13 cellular contexts compared by ENCODE assay signal in genomic region chr3:112539825-112540517, GRCh38. TPM values are rescaled to one million over a fixed set of nuclear protein-coding genes. Genes with fewer than 3 reads are reported as not detected.
DNase-seq lines count a peak whose midpoint lies in the region; ATAC-seq and TF ChIP-seq lines count a peak whose summit lies in the region.
"Had no signal": no experiment of that assay in that cellular context is flagged by ENCODE, and none has a peak within 500 bp of the region (broad histone marks: within the 10 kb centered on the region; RNA-seq: fewer than 3 reads in every experiment).

No MANE protein-coding gene starts in this region.

- H3K27me3 ChIP-seq in GM06990 (replicated peaks; ENCODE audit: control insufficient read depth, insufficient read depth, low read length) = no peaks in the 10 kb centered on the region
- H3K27me3 ChIP-seq in adrenal gland = no peaks in the 10 kb centered on the region

- no peak overlapping the region for H3K27ac ChIP-seq in adrenal gland
- H3K27ac ChIP-seq: GM23248, thoracic aorta had no signal

- peaks cover 0 to 8% (median 0%) of the 10 kb centered on the region in 3 donors for H3K9me3 ChIP-seq in adrenal gland (replicated peaks in 1 of 3)
- H3K9me3 ChIP-seq: thoracic aorta had no signal

- 93 to 97% (median 97%) methylated on average over 1 of the region's 1 CpG for WGBS in adrenal gland, 4 donors

- no peak for TF ChIP-seq POLR2A in adrenal gland (IDR thresholded peaks at IDR 0.05)

- intact Hi-C loops in adrenal gland (cut with DNase I) = no loop called here

- H3K4me3 ChIP-seq in GM06990 (replicated peaks; ENCODE audit: low read depth, low read length) (no peak overlapping the region), adrenal gland (no peak overlapping the region)
- H3K4me3 ChIP-seq: GM23248, thoracic aorta had no signal

- no peak for TF ChIP-seq CTCF in GM06990 (IDR thresholded peaks at IDR 0.05; ENCODE audit: insufficient read depth, low read length, poor library complexity, severe bottlenecking)
- TF ChIP-seq CTCF in adrenal gland (IDR thresholded peaks at IDR 0.05) = no peak

- peaks cover 2% of the 10 kb centered on the region for H3K36me3 ChIP-seq in GM06990 (ENCODE audit: control insufficient read depth, insufficient read depth, low read length)
- peaks cover 0 to 46% of the 10 kb centered on the region in 2 donors for H3K36me3 ChIP-seq in adrenal gland (replicated peaks in 1 of 2)

- DNase-seq in GM06990 (ENCODE audit: extremely low read depth, insufficient read length) = peak; percentile 47
- DNase-seq in stimulated activated naive CD4-positive, alpha-beta T cell (lab: John Stamatoyannopoulos, UW) = no peak
- no peak for DNase-seq in adrenal gland
- DNase-seq in NCI-H1105 (lab: John Stamatoyannopoulos, UW) = no peak
- DNase-seq in NCI-H1436 treated with DMSO at 0.1 percent for 48 hours (lab: John Stamatoyannopoulos, UW) = no peak
- DNase-seq: caudate nucleus; CD4-positive, alpha-beta memory T cell; GM23248; NCI-H1048 had no signal

- ATAC-seq in GM18909 (IDR thresholded peaks at IDR 0.05; ENCODE audit: poor library complexity, unreplicated experiment) (peak; percentile 97), HG02610 (IDR thresholded peaks at IDR 0.05; ENCODE audit: unreplicated experiment) (peak; percentile 97), HG03520 (IDR thresholded peaks at IDR 0.05; ENCODE audit: unreplicated experiment) (peak; percentile 87)

- no peaks in the 10 kb centered on the region for H3K4me1 ChIP-seq in adrenal gland (replicated peaks in 1 of 2)

RNA-seq across cellular contexts. Expression of gene ATG3, which starts 21.8 kb away (rescaled TPM):
- total RNA-seq in adrenal gland = 10 to 100 TPM; 56.1 to 73.6 (median 69.2) TPM
- polyA plus RNA-seq in adrenal gland = 100 to 1,000 TPM in 1 of 3 donors, 10 to 100 TPM in 2; 25.3 to 128 (median 26.6) TPM

RNA-seq across cellular contexts. Expression of gene SLC35A5, which starts 21.9 kb away (rescaled TPM):
- 10 to 100 TPM; 28.1 to 51.6 (median 39.6) TPM for total RNA-seq in adrenal gland
- 10 to 100 TPM in 1 of 3 donors, 1 to 10 TPM in 2; 6.1 to 48.4 (median 8.0) TPM for polyA plus RNA-seq in adrenal gland

RNA-seq across cellular contexts. Expression of gene BTLA, which starts 40.7 kb away (rescaled TPM):
- under 1 TPM in 4 of 8 donors, not detected in 4; 0.13 to 0.47 (median 0.25) TPM for total RNA-seq in adrenal gland
- polyA plus RNA-seq in adrenal gland = under 1 TPM; 0.16 to 0.35 (median 0.27) TPM
- total RNA-seq: GM23248 had no signal
- polyA plus RNA-seq: GM23248 had no signal
